10 cellular contexts compared by ENCODE assay signal in the genomic region with DNA sequence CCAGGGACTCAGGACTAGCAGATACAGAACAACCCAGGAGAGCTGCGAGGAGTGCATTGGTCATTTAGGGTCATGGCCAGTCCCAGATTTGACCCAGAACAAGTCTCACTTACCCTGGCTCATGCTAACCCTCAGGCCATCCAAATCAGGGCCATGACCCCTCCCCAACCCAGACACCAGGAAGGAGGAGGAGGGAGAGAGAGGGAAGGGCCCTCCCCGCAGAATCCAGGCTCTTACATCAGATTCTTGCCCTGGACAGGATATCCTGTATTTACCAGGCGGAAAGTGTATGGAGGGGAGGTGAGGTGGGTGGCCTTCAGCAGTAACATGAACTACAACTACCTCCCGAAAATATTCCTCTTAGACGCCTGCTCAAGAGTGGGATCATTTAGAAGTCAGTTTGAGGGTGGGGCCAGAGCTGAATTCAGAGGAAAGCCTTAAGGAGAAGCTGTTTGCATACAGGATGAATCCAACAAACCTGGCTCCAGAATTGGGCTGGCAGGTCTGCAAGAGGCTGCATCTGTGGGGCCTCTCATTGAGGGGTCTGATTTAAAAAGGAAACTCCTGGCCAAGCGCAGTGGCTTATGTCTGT.
A peak's percentile ranks its signal among the peaks of the same experiment; 100 is the strongest.
DNase-seq lines count a peak whose midpoint lies in the region; ATAC-seq and TF ChIP-seq lines count a peak whose summit lies in the region.
"Had no signal": no experiment of that assay in that cellular context is flagged by ENCODE, and none has a peak within 500 bp of the region (broad histone marks: within the 10 kb centered on the region; RNA-seq: fewer than 3 reads in every experiment).

No MANE protein-coding gene starts in this region.

- H3K4me1 Mint-ChIP-seq in T-helper 1 cell treated with Interleukin-12 subunit alpha and Interleukin-12 subunit beta and Interleukin-4 antibody, amounts not matched to agents 30 μg/mL and 1 μg/mL, for 36 hours (ENCODE audit: low read depth): peaks cover 18% of the 10 kb centered on the region
- H3K4me1 Mint-ChIP-seq in stimulated activated naive B cell treated with anti-CD40 and anti-IgM and Interleukin-4, amounts not matched to agents 10 μg/mL and 1 μg/mL and 100 μg/mL, for 72 hours: peaks cover 18 to 50% of the 10 kb centered on the region in 2 donors

- peak overlapping the region; percentile 28 for H3K4me3 Mint-ChIP-seq in T-helper 1 cell treated with Interleukin-12 subunit alpha and Interleukin-12 subunit beta and Interleukin-4 antibody, amounts not matched to agents 30 μg/mL and 1 μg/mL, for 36 hours
- peak overlapping the region; percentile 87 to 93 for H3K4me3 Mint-ChIP-seq in stimulated activated naive B cell treated with anti-CD40 and anti-IgM and Interleukin-4, amounts not matched to agents 10 μg/mL and 1 μg/mL and 100 μg/mL, for 72 hours

- H3K27ac Mint-ChIP-seq in T-helper 1 cell treated with Interleukin-12 subunit alpha and Interleukin-12 subunit beta and Interleukin-4 antibody, amounts not matched to agents 30 μg/mL and 1 μg/mL, for 36 hours: no peak overlapping the region
- no peak overlapping the region for H3K27ac Mint-ChIP-seq in stimulated activated naive B cell treated with anti-CD40 and anti-IgM and Interleukin-4, amounts not matched to agents 10 μg/mL and 1 μg/mL and 100 μg/mL, for 72 hours

- H3K9me3 Mint-ChIP-seq in T-helper 1 cell treated with Interleukin-12 subunit alpha and Interleukin-12 subunit beta and Interleukin-4 antibody, amounts not matched to agents 30 μg/mL and 1 μg/mL, for 36 hours: no peaks in the 10 kb centered on the region
- no peaks in the 10 kb centered on the region for H3K9me3 Mint-ChIP-seq in stimulated activated naive B cell treated with anti-CD40 and anti-IgM and Interleukin-4, amounts not matched to agents 10 μg/mL and 1 μg/mL and 100 μg/mL, for 72 hours

- H3K4me1 ChIP-seq in iPS-15b (ENCODE audit: control insufficient read depth, insufficient read depth, low read length): peaks cover 8% of the 10 kb centered on the region

- DNase-seq in T-helper 1 cell: no peak
- no peak for DNase-seq in stimulated activated naive B cell treated with anti-CD40 and anti-IgM and Interleukin-4, amounts not matched to agents 10 μg/mL and 1 μg/mL and 100 μg/mL, for 72 hours
- no peak for DNase-seq in stimulated activated CD8-positive, alpha-beta memory T cell treated with anti-CD3 and anti-CD28 coated beads, Interleukin-4, amount 100 ng/mL, for 48 hours
- DNase-seq in cerebellar cortex (ENCODE audit: low spot score): no peak
- DNase-seq: amygdala, NCI-H2107 had no signal

- no peak for ATAC-seq in stimulated activated naive B cell treated with anti-CD40 and anti-IgM and Interleukin-4, amounts not matched to agents 10 μg/mL and 1 μg/mL and 100 μg/mL, for 72 hours (replicated peaks)
- ATAC-seq in GM18873 (IDR thresholded peaks at IDR 0.05; ENCODE audit: low FRiP score, unreplicated experiment): no peak

- peaks cover 31% of the 10 kb centered on the region for H3K36me3 ChIP-seq in iPS-15b (ENCODE audit: control insufficient read depth, insufficient read depth, low read length)

- TF ChIP-seq CTCF in VCaP (conservative IDR thresholded peaks at IDR 0.05): no peak

- peak overlapping the region; percentile 96 for H3K4me3 ChIP-seq in iPS-15b (ENCODE audit: low read depth, low read length)

- H3K27me3 ChIP-seq in iPS-15b (ENCODE audit: control insufficient read depth, insufficient read depth, low read length): no peaks in the 10 kb centered on the region

- H3K9ac ChIP-seq in iPS-15b (ENCODE audit: low read depth, low read length): peak overlapping the region; percentile 70

- no peaks in the 10 kb centered on the region for H3K9me3 ChIP-seq in iPS-15b (ENCODE audit: control insufficient read depth, insufficient read depth, low read length)

- peak overlapping the region; percentile 81 for H3K27ac ChIP-seq in VCaP

- peaks cover 5% of the 10 kb centered on the region for H3K36me3 Mint-ChIP-seq in T-helper 1 cell treated with Interleukin-12 subunit alpha and Interleukin-12 subunit beta and Interleukin-4 antibody, amounts not matched to agents 30 μg/mL and 1 μg/mL, for 36 hours (ENCODE audit: low read depth)
- peaks cover 6 to 8% of the 10 kb centered on the region in 2 donors for H3K36me3 Mint-ChIP-seq in stimulated activated naive B cell treated with anti-CD40 and anti-IgM and Interleukin-4, amounts not matched to agents 10 μg/mL and 1 μg/mL and 100 μg/mL, for 72 hours

- peaks cover 13% of the 10 kb centered on the region for H3K27me3 Mint-ChIP-seq in T-helper 1 cell treated with Interleukin-12 subunit alpha and Interleukin-12 subunit beta and Interleukin-4 antibody, amounts not matched to agents 30 μg/mL and 1 μg/mL, for 36 hours (ENCODE audit: low read depth)
- H3K27me3 Mint-ChIP-seq in stimulated activated naive B cell treated with anti-CD40 and anti-IgM and Interleukin-4, amounts not matched to agents 10 μg/mL and 1 μg/mL and 100 μg/mL, for 72 hours: no peaks in the 10 kb centered on the region
